In genomic region chr22:36702832-36703210, GRCh38 we compare ENCODE assay signal across 14 cellular contexts. TPM values are rescaled to one million over a fixed set of nuclear protein-coding genes. Genes with fewer than 3 reads are reported as not detected.
DNase-seq lines count a peak whose midpoint lies in the region; ATAC-seq, FAIRE-seq and TF ChIP-seq lines count a peak whose summit lies in the region.
"Had no signal": no experiment of that assay in that cellular context is flagged by ENCODE, and none has a peak within 500 bp of the region (broad histone marks: within the 10 kb centered on the region; RNA-seq: fewer than 3 reads in every experiment).

No MANE protein-coding gene starts in this region.

- H2BK12ac ChIP-seq in H1 (ENCODE audit: low read depth, low read length), result no peak overlapping the region

- H3K36me3 ChIP-seq in H1 (ENCODE audit: control insufficient read depth in 2 of 4, insufficient read depth in 4 of 4, low read length in 3 of 4) (no peaks in the 10 kb centered on the region), neuron (ENCODE audit: insufficient read depth, low read length) (no peaks in the 10 kb centered on the region)

- peak overlapping the region; percentile 24 to 61 (median 44); a peak in 7 of 8 replicates for H3K4me3 ChIP-seq in H1 (ENCODE audit: extremely low read depth in 1 of 4, insufficient read depth in 2 of 4, low read depth in 3 of 4, low read length in 4 of 4)
- peak overlapping the region; percentile 36 for H3K4me3 ChIP-seq in neuron (ENCODE audit: low read length)

- H3K4ac ChIP-seq in H1 (replicated peaks; ENCODE audit: insufficient read length, low read depth, low read length), result no peak overlapping the region

- no peaks in the 10 kb centered on the region for H3K79me1 ChIP-seq in H1 (ENCODE audit: low read depth, low read length)

- H3K23ac ChIP-seq in H1 (ENCODE audit: insufficient read length), result no peak overlapping the region

- H3K27ac ChIP-seq in H1 (ENCODE audit: low read depth, low read length), result no peak overlapping the region
- H3K27ac ChIP-seq: epithelial cell of prostate had no signal

- CTCF ChIA-PET in H1 (lab: Charles Lee; ENCODE audit: partially characterized antibody), result no interaction called here

- H3K18ac ChIP-seq in H1 (ENCODE audit: extremely low read depth, low read length), result no peak overlapping the region

- H2BK120ac ChIP-seq in H1 (replicated peaks; ENCODE audit: low read depth, low read length), result no peak overlapping the region

- H3K27me3 ChIP-seq in H1 (replicated peaks in 1 of 4; ENCODE audit: control insufficient read depth in 3 of 4, extremely low read depth in 1 of 4, insufficient read depth in 3 of 4, low read length in 3 of 4), result peaks cover 7 to 51% (median 31%) of the 10 kb centered on the region in 4 experiments
- peaks cover 58% of the 10 kb centered on the region for H3K27me3 ChIP-seq in neuron (ENCODE audit: insufficient read depth, low read length)

- no peak overlapping the region for H3K14ac ChIP-seq in H1 (ENCODE audit: insufficient read length)

- H3K9ac ChIP-seq in H1 (replicated peaks in 1 of 4; ENCODE audit: extremely low read depth in 1 of 4, low read depth in 3 of 4, low read length in 3 of 4), result no peak overlapping the region

- H3K4me1 ChIP-seq in H1 (replicated peaks in 1 of 4; ENCODE audit: control insufficient read depth in 3 of 4, insufficient read depth in 4 of 4, low read length in 3 of 4), result no peaks in the 10 kb centered on the region
- peaks cover 3% of the 10 kb centered on the region for H3K4me1 ChIP-seq in neuron (ENCODE audit: insufficient read depth, low read length)

- no peak overlapping the region for H4K5ac ChIP-seq in H1 (ENCODE audit: insufficient read length, low read depth, low read length)

- TF ChIP-seq EP300 in H1 (IDR thresholded peaks at IDR 0.05; ENCODE audit: borderline replicate concordance in 1 of 2, low read depth in 2 of 2, low read length in 2 of 2), result no peak

- no peak for ATAC-seq in HG03039 (IDR thresholded peaks at IDR 0.05; ENCODE audit: unreplicated experiment)
- ATAC-seq in GM19023 (IDR thresholded peaks at IDR 0.05; ENCODE audit: unreplicated experiment), result no peak

- no peak for TF ChIP-seq CTCF in H1 (IDR thresholded peaks at IDR 0.05; ENCODE audit: control extremely low read depth in 1 of 3, insufficient read depth in 1 of 3, low read depth in 1 of 3, low read length in 3 of 3)

- no peak overlapping the region for H2BK20ac ChIP-seq in H1 (ENCODE audit: low read length)

- no peaks in the 10 kb centered on the region for H3K79me2 ChIP-seq in H1 (ENCODE audit: control insufficient read depth in 1 of 2, insufficient read depth in 2 of 2, low read length in 2 of 2)

- H2BK15ac ChIP-seq in H1 (ENCODE audit: low read length), result no peak overlapping the region

- peak overlapping the region; percentile 41; the same call in 1 of the 2 replicates for H2AFZ ChIP-seq in H1 (ENCODE audit: low read length)
- no peak overlapping the region for H2AFZ ChIP-seq in neuron (ENCODE audit: low read depth, low read length)

- H4K8ac ChIP-seq in H1 (ENCODE audit: extremely low read depth, insufficient read depth, low read length), result no peak overlapping the region; the same call in 1 of the 2 replicates

- WGBS in H1 (ENCODE audit: extremely low coverage in 1 of 2, insufficient coverage in 1 of 2, insufficient read length in 1 of 2, insufficient replicate concordance in 2 of 2, low coverage in 1 of 2, low lambda C conversion rate in 2 of 2, missing lambda C conversion rate in 1 of 2), 2 experiments, result 19% methylated on average over 12 of the region's 13 CpGs; no CpG with 5 or more reads in 1 of the 2 experiments

- no peaks in the 10 kb centered on the region for H3K9me3 ChIP-seq in H1 (ENCODE audit: insufficient read depth in 2 of 2, low read depth in 1 of 2, low read length in 1 of 2)
- no peaks in the 10 kb centered on the region for H3K9me3 ChIP-seq in neuron (ENCODE audit: low read length)

- TF ChIP-seq RAD21 in H1 (IDR thresholded peaks at IDR 0.05 in 1 of 2, conservative IDR thresholded peaks at IDR 0.05 in 1 of 2; ENCODE audit: low read depth in 2 of 2, low read length in 2 of 2), result no peak

- H2BK5ac ChIP-seq in H1 (ENCODE audit: low read depth, low read length), result no peak overlapping the region

- POLR2A ChIA-PET in H1 (lab: Charles Lee; ENCODE audit: partially characterized antibody), result no interaction called here

- DNase-seq in NCI-H2227 (lab: John Stamatoyannopoulos, UW; ENCODE audit: unreplicated experiment) (peak; percentile 27), NCI-H2227 treated with DMSO at 0.1 percent for 48 hours (lab: John Stamatoyannopoulos, UW) (no peak), NCI-H1105 treated with DMSO at 0.1 percent for 48 hours (lab: John Stamatoyannopoulos, UW) (peak; percentile 40), H1 (ENCODE audit: low read depth in 1 of 2, low spot score in 2 of 2) (no peak), H4 (ENCODE audit: low spot score) (no peak)
- DNase-seq: NCI-H2081 treated with DMSO at 0.1 percent for 48 hours had no signal

- H3K56ac ChIP-seq in H1 (replicated peaks; ENCODE audit: insufficient read length, low read depth, low read length), result no peak overlapping the region

- no peak for FAIRE-seq in H1 (lab: Jason Lieb, UNC)
- FAIRE-seq: GM18507 had no signal

- H4K20me1 ChIP-seq in H1 (replicated peaks in 1 of 2; ENCODE audit: control insufficient read depth in 1 of 2, insufficient read depth in 2 of 2, low read length in 2 of 2), result no peaks in the 10 kb centered on the region

- H2AK5ac ChIP-seq in H1 (ENCODE audit: low read depth, low read length), result no peak overlapping the region

- peak overlapping the region; percentile 76 to 81 for H3K4me2 ChIP-seq in H1 (ENCODE audit: insufficient read depth in 1 of 2, low read depth in 2 of 2, low read length in 2 of 2)

- no peak for TF ChIP-seq POLR2A in H1 (IDR thresholded peaks at IDR 0.05; ENCODE audit: control extremely low read depth in 1 of 2, low read depth in 2 of 2, low read length in 2 of 2)

- no peak overlapping the region for H4K91ac ChIP-seq in H1 (replicated peaks; ENCODE audit: insufficient read length, low read length)

- H3K23me2 ChIP-seq in H1 (ENCODE audit: low read depth, low read length), result peaks cover 8% of the 10 kb centered on the region; the same call in 1 of the 2 replicates

TF ChIP-seq in H1, 55 proteins besides CTCF, POLR2A, EP300 and RAD21:
- TF ChIP-seq YY1 (IDR thresholded peaks at IDR 0.05; ENCODE audit: low read depth, low read length), result 0 out of 2 replicates have a peak, but pooled peaks have one; percentile 31
- peak; percentile 4 for TF ChIP-seq ASH2L (IDR thresholded peaks at IDR 0.05; ENCODE audit: low read length)
- TF ChIP-seq RXRA (IDR thresholded peaks at IDR 0.05; ENCODE audit: insufficient read depth, low read depth, low read length), result no peak
- TF ChIP-seq KDM4A (IDR thresholded peaks at IDR 0.05; ENCODE audit: low read depth, low read length, severe bottlenecking), result peak; percentile 11

RNA-seq across cellular contexts. Expression of gene CACNG2, which starts 0.7 kb away (rescaled TPM):
- total RNA-seq in H1 (2021; fragmentation: NEBNext Ultra II Directional; extraction: Animal tissue kit (Norgen Biotek cat#: 25700)), result not detected in 2 replicates
- not detected in 2 replicates for polyA plus RNA-seq in H1 (2011; rRNA removed)
- polyA plus RNA-seq in H1 (2011; cell fraction: cytosol; rRNA removed), result not detected
- polyA plus RNA-seq in H1 (2011; cell fraction: nucleus; rRNA removed), result not detected
- polyA plus RNA-seq in H1 (2012, experiment 1 of 2), result not detected in 4 replicates
- polyA plus RNA-seq in H1 (2012, experiment 2 of 2), result not detected
- 0.04 TPM for polyA plus RNA-seq in H1 (2013, experiment 1 of 2)
- polyA plus RNA-seq in H1 (2013, experiment 2 of 2), result not detected
- polyA minus RNA-seq in H1 (2011; rRNA and poly(A)+ RNA removed), result not detected in 2 replicates
- polyA minus RNA-seq in H1 (2011; cell fraction: cytosol; rRNA and poly(A)+ RNA removed), result not detected
- polyA minus RNA-seq in H1 (2011; cell fraction: nucleus; rRNA and poly(A)+ RNA removed), result not detected
- total RNA-seq in H4 (2014; rRNA removed; shearing (Covaris generic)), result not detected in 2 replicates
- total RNA-seq: LHCN-M2, lower leg skin, PC-3 had no signal

Comparison
In these comparisons a context has a peak if more than half of its experiments do, and no peak if none do; other contexts are left out.
1. DNase-seq: peak in NCI-H2227 (single experiment) and NCI-H1105 treated with DMSO at 0.1 percent for 48 hours (single experiment); none in NCI-H2227 treated with DMSO at 0.1 percent for 48 hours (single experiment), H1 (0 of 2) and H4 (single experiment).